ENCODE assay signal across 1 cellular context in genomic region chr19:9674669-9675357, GRCh38.
TF ChIP-seq lines count a peak whose summit lies in the region.

ZNF562 (minus strand) TSS chr19:9675100; CDS start chr19:9660744, 14,356 bp downstream.

TF ChIP-seq in HepG2, 621 proteins besides CTCF, POLR2A, EP300 and RAD21 (continued from another document and continues in another):
- TF ChIP-seq, protein P1, sequence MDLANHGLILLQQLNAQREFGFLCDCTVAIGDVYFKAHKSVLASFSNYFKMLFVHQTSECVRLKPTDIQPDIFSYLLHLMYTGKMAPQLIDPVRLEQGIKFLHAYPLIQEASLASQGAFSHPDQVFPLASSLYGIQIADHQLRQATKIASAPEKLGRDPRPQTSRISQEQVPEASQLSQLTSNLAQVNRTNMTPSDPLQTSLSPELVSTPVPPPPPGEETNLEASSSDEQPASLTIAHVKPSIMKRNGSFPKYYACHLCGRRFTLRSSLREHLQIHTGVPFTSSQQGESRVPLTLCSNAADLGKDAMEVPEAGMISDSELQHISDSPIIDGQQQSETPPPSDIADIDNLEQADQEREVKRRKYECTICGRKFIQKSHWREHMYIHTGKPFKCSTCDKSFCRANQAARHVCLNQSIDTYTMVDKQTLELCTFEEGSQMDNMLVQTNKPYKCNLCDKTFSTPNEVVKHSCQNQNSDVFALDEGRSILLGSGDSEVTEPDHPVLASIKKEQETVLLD (CRISPR knock-in tag; IDR thresholded peaks at IDR 0.05; ENCODE audit: low read depth) = no peak
- TF ChIP-seq MEIS1 (CRISPR knock-in tag; IDR thresholded peaks at IDR 0.05; ENCODE audit: borderline replicate concordance) = peak; percentile 79; the same call in 1 of the 2 replicates
- TF ChIP-seq, protein P2, sequence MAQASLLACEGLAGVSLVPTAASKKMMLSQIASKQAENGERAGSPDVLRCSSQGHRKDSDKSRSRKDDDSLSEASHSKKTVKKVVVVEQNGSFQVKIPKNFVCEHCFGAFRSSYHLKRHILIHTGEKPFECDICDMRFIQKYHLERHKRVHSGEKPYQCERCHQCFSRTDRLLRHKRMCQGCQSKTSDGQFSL (CRISPR knock-in tag; IDR thresholded peaks at IDR 0.05) = no peak
- TF ChIP-seq SMAD9 (CRISPR knock-in tag; IDR thresholded peaks at IDR 0.05) = 0 out of 2 replicates have a peak, but pooled peaks have one; percentile 20
- TF ChIP-seq GLI4 (CRISPR knock-in tag; IDR thresholded peaks at IDR 0.05; ENCODE audit: borderline replicate concordance) = no peak
- no peak for TF ChIP-seq ZBTB8A (CRISPR knock-in tag; IDR thresholded peaks at IDR 0.05; ENCODE audit: borderline replicate concordance, low read depth)
- peak; percentile 12; the same call in 1 of the 2 replicates for TF ChIP-seq ZNF292 (CRISPR knock-in tag; IDR thresholded peaks at IDR 0.05; ENCODE audit: borderline replicate concordance, low read depth)
- 0 out of 2 replicates have a peak, but pooled peaks have one; percentile 79 for TF ChIP-seq ZNF547 (CRISPR knock-in tag; IDR thresholded peaks at IDR 0.05)
- no peak for TF ChIP-seq KLF9 (CRISPR knock-in tag; IDR thresholded peaks at IDR 0.05; ENCODE audit: low read depth)
- TF ChIP-seq PAF1 (CRISPR knock-in tag; IDR thresholded peaks at IDR 0.05) = no peak
- 0 out of 2 replicates have a peak, but pooled peaks have one; percentile 43 for TF ChIP-seq ZBTB3 (CRISPR knock-in tag; IDR thresholded peaks at IDR 0.05; ENCODE audit: borderline replicate concordance, low read depth)
- peak; percentile 51; the same call in 1 of the 2 replicates for TF ChIP-seq ZBTB20 (CRISPR knock-in tag; IDR thresholded peaks at IDR 0.05; ENCODE audit: borderline replicate concordance, low read depth)
- no peak; the same call in 1 of the 2 replicates for TF ChIP-seq ZNF724P (CRISPR knock-in tag; IDR thresholded peaks at IDR 0.05; ENCODE audit: borderline replicate concordance)
- TF ChIP-seq, protein P3, sequence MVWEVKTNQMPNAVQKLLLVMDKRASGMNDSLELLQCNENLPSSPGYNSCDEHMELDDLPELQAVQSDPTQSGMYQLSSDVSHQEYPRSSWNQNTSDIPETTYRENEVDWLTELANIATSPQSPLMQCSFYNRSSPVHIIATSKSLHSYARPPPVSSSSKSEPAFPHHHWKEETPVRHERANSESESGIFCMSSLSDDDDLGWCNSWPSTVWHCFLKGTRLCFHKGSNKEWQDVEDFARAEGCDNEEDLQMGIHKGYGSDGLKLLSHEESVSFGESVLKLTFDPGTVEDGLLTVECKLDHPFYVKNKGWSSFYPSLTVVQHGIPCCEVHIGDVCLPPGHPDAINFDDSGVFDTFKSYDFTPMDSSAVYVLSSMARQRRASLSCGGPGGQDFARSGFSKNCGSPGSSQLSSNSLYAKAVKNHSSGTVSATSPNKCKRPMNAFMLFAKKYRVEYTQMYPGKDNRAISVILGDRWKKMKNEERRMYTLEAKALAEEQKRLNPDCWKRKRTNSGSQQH (CRISPR knock-in tag; IDR thresholded peaks at IDR 0.05; ENCODE audit: low read depth) = 0 out of 2 replicates have a peak, but pooled peaks have one; percentile 45
- TF ChIP-seq BRCA1 (CRISPR knock-in tag; IDR thresholded peaks at IDR 0.05) = no peak
- TF ChIP-seq, protein P4, sequence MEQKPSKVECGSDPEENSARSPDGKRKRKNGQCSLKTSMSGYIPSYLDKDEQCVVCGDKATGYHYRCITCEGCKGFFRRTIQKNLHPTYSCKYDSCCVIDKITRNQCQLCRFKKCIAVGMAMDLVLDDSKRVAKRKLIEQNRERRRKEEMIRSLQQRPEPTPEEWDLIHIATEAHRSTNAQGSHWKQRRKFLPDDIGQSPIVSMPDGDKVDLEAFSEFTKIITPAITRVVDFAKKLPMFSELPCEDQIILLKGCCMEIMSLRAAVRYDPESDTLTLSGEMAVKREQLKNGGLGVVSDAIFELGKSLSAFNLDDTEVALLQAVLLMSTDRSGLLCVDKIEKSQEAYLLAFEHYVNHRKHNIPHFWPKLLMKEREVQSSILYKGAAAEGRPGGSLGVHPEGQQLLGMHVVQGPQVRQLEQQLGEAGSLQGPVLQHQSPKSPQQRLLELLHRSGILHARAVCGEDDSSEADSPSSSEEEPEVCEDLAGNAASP (CRISPR knock-in tag; IDR thresholded peaks at IDR 0.05; ENCODE audit: borderline replicate concordance) = no peak
- peak; percentile 74; the same call in 1 of the 2 replicates for TF ChIP-seq ZNF792 (CRISPR knock-in tag; IDR thresholded peaks at IDR 0.05)
- no peak for TF ChIP-seq RERE (CRISPR knock-in tag; IDR thresholded peaks at IDR 0.05; ENCODE audit: low read depth)
- no peak for TF ChIP-seq THYN1 (CRISPR knock-in tag; IDR thresholded peaks at IDR 0.05; ENCODE audit: borderline replicate concordance, low read depth)
- TF ChIP-seq PRDM10 (CRISPR knock-in tag; IDR thresholded peaks at IDR 0.05; ENCODE audit: low read depth) = peak; percentile 72; the same call in 1 of the 2 replicates
- TF ChIP-seq CBX2 (IDR thresholded peaks at IDR 0.05; ENCODE audit: low read depth, low read length) = no peak
- TF ChIP-seq CBX2 (CRISPR knock-in tag; IDR thresholded peaks at IDR 0.05; ENCODE audit: low read depth) = no peak
- no peak for TF ChIP-seq WIZ (CRISPR knock-in tag; IDR thresholded peaks at IDR 0.05)
- no peak for TF ChIP-seq NR2F2 (IDR thresholded peaks at IDR 0.05; ENCODE audit: borderline replicate concordance, low read depth)
- TF ChIP-seq ZSCAN31 (CRISPR knock-in tag; IDR thresholded peaks at IDR 0.05; ENCODE audit: low read depth) = peak; percentile 67; the same call in 1 of the 2 replicates
- no peak for TF ChIP-seq ZNF614 (CRISPR knock-in tag; IDR thresholded peaks at IDR 0.05; ENCODE audit: borderline replicate concordance)
- TF ChIP-seq ZNF557 (CRISPR knock-in tag; IDR thresholded peaks at IDR 0.05) = 0 out of 2 replicates have a peak, but pooled peaks have one; percentile 14
- TF ChIP-seq ZNF280D (CRISPR knock-in tag; IDR thresholded peaks at IDR 0.05) = peak; percentile 90; the same call in 1 of the 2 replicates
- 0 out of 2 replicates have a peak, but pooled peaks have one; percentile 48 for TF ChIP-seq MYPOP (CRISPR knock-in tag; IDR thresholded peaks at IDR 0.05)
- no peak for TF ChIP-seq NFYC (CRISPR knock-in tag; IDR thresholded peaks at IDR 0.05)
- 0 out of 2 replicates have a peak, but pooled peaks have one; percentile 59 for TF ChIP-seq ZNF879 (CRISPR knock-in tag; IDR thresholded peaks at IDR 0.05)
- no peak for TF ChIP-seq MIXL1 (CRISPR knock-in tag; IDR thresholded peaks at IDR 0.05)
- TF ChIP-seq ZFP1 (CRISPR knock-in tag; IDR thresholded peaks at IDR 0.05) = no peak
- TF ChIP-seq ZNF143 (CRISPR knock-in tag; IDR thresholded peaks at IDR 0.05) = no peak
- no peak for TF ChIP-seq XBP1 (CRISPR knock-in tag; IDR thresholded peaks at IDR 0.05)
- TF ChIP-seq SRSF4 (IDR thresholded peaks at IDR 0.05; ENCODE audit: low read depth, low read length, poor library complexity, severe bottlenecking) = no peak
- TF ChIP-seq FOXK2 (IDR thresholded peaks at IDR 0.05) = no peak
- TF ChIP-seq HHEX (CRISPR knock-in tag; IDR thresholded peaks at IDR 0.05) = no peak
- 0 out of 2 replicates have a peak, but pooled peaks have one; percentile 57 for TF ChIP-seq ELF4 (CRISPR knock-in tag; IDR thresholded peaks at IDR 0.05; ENCODE audit: borderline replicate concordance)
- TF ChIP-seq, protein P5, sequence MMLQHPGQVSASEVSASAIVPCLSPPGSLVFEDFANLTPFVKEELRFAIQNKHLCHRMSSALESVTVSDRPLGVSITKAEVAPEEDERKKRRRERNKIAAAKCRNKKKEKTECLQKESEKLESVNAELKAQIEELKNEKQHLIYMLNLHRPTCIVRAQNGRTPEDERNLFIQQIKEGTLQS (CRISPR knock-in tag; IDR thresholded peaks at IDR 0.05) = peak; percentile 51
- TF ChIP-seq MIER2 (CRISPR knock-in tag; IDR thresholded peaks at IDR 0.05) = no peak
- no peak for TF ChIP-seq STAG1 (CRISPR knock-in tag; IDR thresholded peaks at IDR 0.05)
- no peak for TF ChIP-seq MATR3 (CRISPR knock-in tag; IDR thresholded peaks at IDR 0.05)
- no peak for TF ChIP-seq ZNF83 (CRISPR knock-in tag; IDR thresholded peaks at IDR 0.05; ENCODE audit: borderline replicate concordance)
- TF ChIP-seq SALL2 (CRISPR knock-in tag; IDR thresholded peaks at IDR 0.05) = no peak; the same call in 1 of the 2 replicates
- no peak for TF ChIP-seq ARID2 (CRISPR knock-in tag; IDR thresholded peaks at IDR 0.05; ENCODE audit: borderline replicate concordance)
